In genomic region chr2:234544659-234545611, GRCh38 we compare ENCODE assay signal across 8 cellular contexts. TPM values are rescaled to one million over a fixed set of nuclear protein-coding genes. Genes with fewer than 3 reads are reported as not detected.
DNase-seq lines count a peak whose midpoint lies in the region; ATAC-seq and TF ChIP-seq lines count a peak whose summit lies in the region.

No MANE protein-coding gene starts in this region.

- ATAC-seq in HG02798 (IDR thresholded peaks at IDR 0.05; ENCODE audit: poor library complexity, unreplicated experiment) (peak; percentile 79), esophagus mucosa (peak; percentile 79), HG02588 (IDR thresholded peaks at IDR 0.05; ENCODE audit: unreplicated experiment) (no peak)
- peak; percentile 90 for ATAC-seq in stimulated activated naive CD8-positive, alpha-beta T cell treated with anti-CD3 and anti-CD28 coated beads, Interleukin-15, amount 100 ng/mL, for 72 hours

- peaks cover 9% of the 10 kb centered on the region for H3K4me1 Mint-ChIP-seq in nephron
- peaks cover 12% of the 10 kb centered on the region for H3K4me1 Mint-ChIP-seq in stimulated activated naive CD8-positive, alpha-beta T cell treated with anti-CD3 and anti-CD28 coated beads, Interleukin-15, amount 100 ng/mL, for 72 hours

- H3K4me3 Mint-ChIP-seq in nephron: no peak overlapping the region
- H3K4me3 Mint-ChIP-seq in stimulated activated naive CD8-positive, alpha-beta T cell treated with anti-CD3 and anti-CD28 coated beads, Interleukin-15, amount 100 ng/mL, for 72 hours: no peak overlapping the region

- peak; percentile 38 for DNase-seq in NCI-H82 treated with DMSO at 0.1 percent for 48 hours (lab: John Stamatoyannopoulos, UW; ENCODE audit: unreplicated experiment)
- peak; percentile 28 for DNase-seq in activated CD8-positive, alpha-beta memory T cell treated with anti-CD3 and anti-CD28 coated beads, Interleukin-2, amount 50 U/mL, for 1 hour (ENCODE audit: extremely low read depth)
- peak; percentile 76 to 79 for DNase-seq in stimulated activated naive CD8-positive, alpha-beta T cell treated with anti-CD3 and anti-CD28 coated beads, Interleukin-15, amount 100 ng/mL, for 72 hours

- peak; percentile 83 to 92 (median 90) for TF ChIP-seq CTCF in nephron (IDR thresholded peaks at IDR 0.05; ENCODE audit: unreplicated experiment in 3 of 3)

- peaks cover 45% of the 10 kb centered on the region for H3K4me1 ChIP-seq in ES-I3 (ENCODE audit: insufficient read depth, low read length)

- H3K9me3 Mint-ChIP-seq in nephron: no peaks in the 10 kb centered on the region
- H3K9me3 Mint-ChIP-seq in stimulated activated naive CD8-positive, alpha-beta T cell treated with anti-CD3 and anti-CD28 coated beads, Interleukin-15, amount 100 ng/mL, for 72 hours: no peaks in the 10 kb centered on the region

- peak overlapping the region; percentile 37; the same call in 1 of the 2 replicates for H3K9ac ChIP-seq in ES-I3 (ENCODE audit: low read depth, low read length)

- H3K27ac Mint-ChIP-seq in nephron: no peak overlapping the region
- H3K27ac Mint-ChIP-seq in stimulated activated naive CD8-positive, alpha-beta T cell treated with anti-CD3 and anti-CD28 coated beads, Interleukin-15, amount 100 ng/mL, for 72 hours: no peak overlapping the region

- no peaks in the 10 kb centered on the region for H3K9me3 ChIP-seq in ES-I3 (ENCODE audit: control insufficient read depth, insufficient read depth, low read length)

- H3K27me3 Mint-ChIP-seq in nephron (ENCODE audit: low read depth): peaks cover 50% of the 10 kb centered on the region
- H3K27me3 Mint-ChIP-seq in stimulated activated naive CD8-positive, alpha-beta T cell treated with anti-CD3 and anti-CD28 coated beads, Interleukin-15, amount 100 ng/mL, for 72 hours: peaks cover 28% of the 10 kb centered on the region

- H3K36me3 ChIP-seq in ES-I3 (ENCODE audit: insufficient read depth, low read length): no peaks in the 10 kb centered on the region

- H3K36me3 Mint-ChIP-seq in nephron (ENCODE audit: low read depth): no peaks in the 10 kb centered on the region

RNA-seq across cellular contexts. Expression of gene ARL4C, which starts 48.1 kb away (rescaled TPM):
- 15.5 TPM for total RNA-seq in esophagus mucosa
